ENCODE assay signal across 18 cellular contexts in the genomic region with DNA sequence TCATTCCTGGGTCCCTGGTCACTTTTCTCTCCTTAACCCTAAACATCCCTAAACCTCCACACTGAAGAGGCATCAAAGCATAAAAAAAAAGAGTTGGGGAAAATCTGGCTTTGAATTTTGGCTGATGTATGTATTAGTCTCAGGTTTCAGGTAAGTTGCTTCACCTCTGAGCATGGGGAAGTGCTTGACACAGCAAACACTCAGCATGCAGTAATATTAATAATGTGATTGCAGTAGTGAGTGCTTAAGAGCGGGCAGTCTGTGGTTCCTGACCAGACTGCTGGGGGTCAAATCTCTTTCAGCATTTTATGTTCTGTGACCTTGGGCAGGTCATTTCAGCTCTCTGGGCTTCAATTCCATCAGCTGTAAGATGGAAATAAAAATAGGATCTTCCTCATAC.
"Had no signal": no experiment of that assay in that cellular context is flagged by ENCODE, and none has a peak within 500 bp of the region (broad histone marks: within the 10 kb centered on the region; RNA-seq: fewer than 3 reads in every experiment).

No MANE protein-coding gene starts in this region.

- H3K36me3 Mint-ChIP-seq: activated CD8-positive, alpha-beta memory T cell treated with anti-CD3 and anti-CD28 coated beads, Interleukin-2, amount 10 ng/mL, durations not matched to agents 7 days and 5 days; activated naive CD4-positive, alpha-beta T cell treated with anti-CD3 and anti-CD28 coated beads, Interleukin-2, amount 50 U/mL, for 72 hours; brain; mesothelial cell of epicardium had no signal

- H2AFZ ChIP-seq: hepatocyte had no signal

- H3K27ac ChIP-seq: hepatocyte, pancreas, testis had no signal

- H3K27me3 ChIP-seq: hepatocyte, testis had no signal

- H3K27ac Mint-ChIP-seq: activated CD8-positive, alpha-beta memory T cell treated with anti-CD3 and anti-CD28 coated beads, Interleukin-2, amount 10 ng/mL, durations not matched to agents 7 days and 5 days; activated naive CD4-positive, alpha-beta T cell treated with anti-CD3 and anti-CD28 coated beads, Interleukin-2, amount 50 U/mL, for 72 hours; brain; dendritic cell treated with granulocyte-macrophage colony-stimulating factor and Interleukin-4, amounts not matched to agents 40 ng/mL and 50 ng/mL, for 4 days; effector memory CD8-positive, alpha-beta T cell; mesothelial cell of epicardium; stimulated activated naive CD8-positive, alpha-beta T cell treated with anti-CD3 and anti-CD28 coated beads, Interleukin-15, amount 100 ng/mL, for 72 hours had no signal

- H3K27me3 Mint-ChIP-seq: activated CD8-positive, alpha-beta memory T cell treated with anti-CD3 and anti-CD28 coated beads, Interleukin-2, amount 10 ng/mL, durations not matched to agents 7 days and 5 days; dendritic cell treated with granulocyte-macrophage colony-stimulating factor and Interleukin-4, amounts not matched to agents 40 ng/mL and 50 ng/mL, for 4 days; effector memory CD8-positive, alpha-beta T cell; stimulated activated naive CD8-positive, alpha-beta T cell treated with anti-CD3 and anti-CD28 coated beads, Interleukin-15, amount 100 ng/mL, for 72 hours had no signal

- ATAC-seq: activated CD8-positive, alpha-beta memory T cell treated with anti-CD3 and anti-CD28 coated beads, Interleukin-2, amount 10 ng/mL, durations not matched to agents 7 days and 5 days; activated naive CD4-positive, alpha-beta T cell treated with anti-CD3 and anti-CD28 coated beads, Interleukin-2, amount 50 U/mL, for 72 hours; activated T-cell treated with anti-CD3 and anti-CD28 coated beads, Interleukin-2, amount 50 U/mL, for 4 hours; effector memory CD8-positive, alpha-beta T cell; stimulated activated naive CD8-positive, alpha-beta T cell treated with anti-CD3 and anti-CD28 coated beads, Interleukin-15, amount 100 ng/mL, for 72 hours had no signal

- H3K4me3 ChIP-seq: hepatocyte, pancreas, testis had no signal

- H3K9me3 ChIP-seq: pancreas, testis had no signal

- H3K9me3 Mint-ChIP-seq: activated T-cell treated with anti-CD3 and anti-CD28 coated beads, Interleukin-2, amount 50 U/mL, for 4 hours; brain; mesothelial cell of epicardium; neural crest cell had no signal

- H3K4me1 ChIP-seq: pancreas, testis had no signal

- DNase-seq: activated CD4-positive, alpha-beta T cell treated with anti-CD3 and anti-CD28 coated beads, Interleukin-2, amount 50 U/mL, for 48 hours; activated CD4-positive, CD25-positive, alpha-beta regulatory T cell treated with anti-CD3 and anti-CD28 coated beads, Interleukin-2, amount 50 U/mL, for 72 hours; activated CD8-positive, alpha-beta memory T cell treated with anti-CD3 and anti-CD28 coated beads, Interleukin-2, amount 10 ng/mL, durations not matched to agents 7 days and 5 days; activated effector memory CD4-positive, alpha-beta T cell treated with anti-CD3 and anti-CD28 coated beads, Interleukin-2, amount 50 U/mL, for 16 hours; activated T-cell treated with anti-CD3 and anti-CD28 coated beads, Interleukin-2, amount 50 U/mL, for 4 hours; amniotic stem cell; cerebellar nuclear complex; effector memory CD8-positive, alpha-beta T cell; pancreas; stimulated activated CD4-positive, alpha-beta T cell treated with anti-CD3 and anti-CD28 coated beads, Interleukin-4, amount 100 ng/mL, for 4 hours; stimulated activated naive CD8-positive, alpha-beta T cell treated with anti-CD3 and anti-CD28 coated beads, Interleukin-15, amount 100 ng/mL, for 72 hours; testis had no signal

- H3K4me1 Mint-ChIP-seq: activated CD8-positive, alpha-beta memory T cell treated with anti-CD3 and anti-CD28 coated beads, Interleukin-2, amount 10 ng/mL, durations not matched to agents 7 days and 5 days; stimulated activated naive CD8-positive, alpha-beta T cell treated with anti-CD3 and anti-CD28 coated beads, Interleukin-15, amount 100 ng/mL, for 72 hours had no signal

- H3K4me3 Mint-ChIP-seq: activated CD8-positive, alpha-beta memory T cell treated with anti-CD3 and anti-CD28 coated beads, Interleukin-2, amount 10 ng/mL, durations not matched to agents 7 days and 5 days; activated T-cell treated with anti-CD3 and anti-CD28 coated beads, Interleukin-2, amount 50 U/mL, for 4 hours; brain; dendritic cell treated with granulocyte-macrophage colony-stimulating factor and Interleukin-4, amounts not matched to agents 40 ng/mL and 50 ng/mL, for 4 days; effector memory CD8-positive, alpha-beta T cell; mesothelial cell of epicardium; neural crest cell; stimulated activated naive CD8-positive, alpha-beta T cell treated with anti-CD3 and anti-CD28 coated beads, Interleukin-15, amount 100 ng/mL, for 72 hours had no signal

- H3K79me2 ChIP-seq: hepatocyte had no signal

- H3K36me3 ChIP-seq: pancreas had no signal
